In the genomic region with DNA sequence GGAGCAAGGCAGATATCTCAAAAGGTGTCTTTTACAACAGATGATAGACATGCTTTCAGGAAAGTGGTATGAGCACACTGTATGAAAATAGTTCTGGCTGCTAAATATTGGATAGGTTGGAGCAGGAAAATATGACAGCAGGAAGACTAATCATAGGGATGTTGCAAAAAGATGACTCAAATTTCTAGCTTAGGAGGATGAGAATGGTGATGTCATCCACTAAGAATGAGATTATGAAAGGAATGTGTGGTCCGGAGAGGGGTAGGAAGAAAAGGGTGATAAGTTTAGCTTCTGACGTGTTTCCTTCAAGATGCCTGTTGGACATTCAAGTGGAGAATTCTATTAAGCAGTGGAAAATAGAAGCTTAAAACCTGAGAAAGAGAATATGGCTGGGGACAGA, we compare ENCODE assay signal across 12 cellular contexts. TPM values are rescaled to one million over a fixed set of nuclear protein-coding genes. Genes with fewer than 3 reads are reported as not detected.
A peak's percentile ranks its signal among the peaks of the same experiment; 100 is the strongest.
DNase-seq lines count a peak whose midpoint lies in the region; ATAC-seq, FAIRE-seq and TF ChIP-seq lines count a peak whose summit lies in the region.
"Had no signal": no experiment of that assay in that cellular context is flagged by ENCODE, and none has a peak within 500 bp of the region (broad histone marks: within the 10 kb centered on the region; RNA-seq: fewer than 3 reads in every experiment).

No MANE protein-coding gene starts in this region.

- H3K27me3 ChIP-seq in breast epithelium (no peaks in the 10 kb centered on the region), adipocyte (replicated peaks; ENCODE audit: control insufficient read depth, insufficient read depth, low read length) (no peaks in the 10 kb centered on the region)
- H3K27me3 ChIP-seq: suprapubic skin had no signal

- H3K4me1 ChIP-seq in breast epithelium (no peaks in the 10 kb centered on the region), adipocyte (ENCODE audit: control insufficient read depth, insufficient read depth, low read length) (peaks cover 11% of the 10 kb centered on the region)
- H3K4me1 ChIP-seq: suprapubic skin had no signal

- no peak overlapping the region for H3K4me3 Mint-ChIP-seq in MCF 10A (ENCODE audit: unreplicated experiment)
- H3K4me3 Mint-ChIP-seq: activated naive CD8-positive, alpha-beta T cell treated with anti-CD3 and anti-CD28 coated beads, Interleukin-2, amount 10 ng/mL, durations not matched to agents 7 days and 5 days had no signal

- no peaks in the 10 kb centered on the region for H3K9me3 ChIP-seq in breast epithelium
- H3K9me3 ChIP-seq in adipocyte (ENCODE audit: control insufficient read depth, low read length), result no peaks in the 10 kb centered on the region
- H3K9me3 ChIP-seq: suprapubic skin had no signal

- peaks cover 13% of the 10 kb centered on the region for H3K4me1 Mint-ChIP-seq in MCF 10A (ENCODE audit: insufficient read depth, unreplicated experiment)
- H3K4me1 Mint-ChIP-seq: activated naive CD8-positive, alpha-beta T cell treated with anti-CD3 and anti-CD28 coated beads, Interleukin-2, amount 10 ng/mL, durations not matched to agents 7 days and 5 days had no signal

- CTCF ChIA-PET in MCF 10A (lab: Yijun Ruan, JAX), result interaction anchor here (0.6 to 2.1 kb wide), 3 partner anchors 29 to 85 kb away, joined by 4 to 7 read pairs (median 5); no protein-coding TSS in a partner anchor

- FAIRE-seq in urothelium cell line (lab: Jason Lieb, UNC), result no peak
- FAIRE-seq: A204.1 had no signal

- H3K36me3 ChIP-seq in breast epithelium (no peaks in the 10 kb centered on the region), adipocyte (ENCODE audit: control insufficient read depth, insufficient read depth, low read length, severe bottlenecking) (no peaks in the 10 kb centered on the region)
- H3K36me3 ChIP-seq: suprapubic skin had no signal

- BruUV-seq in MCF 10A (replicated peaks; lab: Mats Ljungman, UMichigan), result no TSS peak

- no peak for ATAC-seq in HG03342 (IDR thresholded peaks at IDR 0.05; ENCODE audit: unreplicated experiment)

- H3K4me3 ChIP-seq in breast epithelium (no peak overlapping the region), adipocyte (ENCODE audit: low read length) (no peak overlapping the region)
- H3K4me3 ChIP-seq: suprapubic skin had no signal

- DNase-seq in MCF 10A (ENCODE audit: unreplicated experiment), result peak; percentile 80
- no peak for DNase-seq in breast epithelium (ENCODE audit: low spot score in 2 of 2)
- peak; percentile 85 for DNase-seq in adipocyte (ENCODE audit: low read depth)
- peak; percentile 22 for DNase-seq in foreskin melanocyte
- peak; percentile 72 for DNase-seq in urothelium cell line (ENCODE audit: low spot score)
- no peak for DNase-seq in central memory CD4-positive, alpha-beta T cell
- no peak for DNase-seq in iPS-NIHi7 (ENCODE audit: extremely low spot score)
- DNase-seq: activated naive CD8-positive, alpha-beta T cell treated with anti-CD3 and anti-CD28 coated beads, Interleukin-2, amount 10 ng/mL, durations not matched to agents 7 days and 5 days had no signal

- peak overlapping the region; percentile 3 for H3K27ac Mint-ChIP-seq in MCF 10A (ENCODE audit: low read depth, unreplicated experiment)
- H3K27ac Mint-ChIP-seq: activated naive CD8-positive, alpha-beta T cell treated with anti-CD3 and anti-CD28 coated beads, Interleukin-2, amount 10 ng/mL, durations not matched to agents 7 days and 5 days had no signal

- TF ChIP-seq POLR2A in breast epithelium (IDR thresholded peaks at IDR 0.05), result no peak

- no peaks in the 10 kb centered on the region for H3K27me3 Mint-ChIP-seq in MCF 10A (ENCODE audit: insufficient read depth, unreplicated experiment)

- no peak for TF ChIP-seq CTCF in MCF 10A (IDR thresholded peaks at IDR 0.05; ENCODE audit: unreplicated experiment)
- TF ChIP-seq CTCF in breast epithelium (IDR thresholded peaks at IDR 0.05), result no peak

- no peak overlapping the region for H3K27ac ChIP-seq in breast epithelium
- H3K27ac ChIP-seq: parathyroid adenoma, suprapubic skin had no signal

- no peak overlapping the region for H3K9ac ChIP-seq in adipocyte (ENCODE audit: low read length)
- H3K9ac ChIP-seq: parathyroid adenoma had no signal

- POLR2A ChIA-PET in MCF 10A (lab: Yijun Ruan, JAX), result interaction anchor here (1.2 kb wide), 1 partner anchor 46 kb away, joined by 3 read pairs; no protein-coding TSS in a partner anchor

- intact Hi-C loops in MCF 10A (cut with micrococcal nuclease) (loop anchor here (1.0 kb wide), 1 partner anchor 49 kb away; no protein-coding TSS in a partner anchor), breast epithelium (cut with DNase I; ENCODE audit: low total_unique reads) (no loop called here)

- no peaks in the 10 kb centered on the region for H3K36me3 Mint-ChIP-seq in MCF 10A (ENCODE audit: insufficient read depth, unreplicated experiment)
- H3K36me3 Mint-ChIP-seq: activated naive CD8-positive, alpha-beta T cell treated with anti-CD3 and anti-CD28 coated beads, Interleukin-2, amount 10 ng/mL, durations not matched to agents 7 days and 5 days had no signal

- H3K9me3 Mint-ChIP-seq in MCF 10A (ENCODE audit: unreplicated experiment), result no peaks in the 10 kb centered on the region

RNA-seq across cellular contexts. Expression of a gene that starts 46.4 kb away (rescaled TPM):
- total RNA-seq in MCF 10A (2022) (155 and 158 TPM in 2 replicates), breast epithelium (10 to 100 TPM; 58.2 to 67.8 (median 61.0) TPM)

Comparison
In these comparisons a context has a peak if more than half of its experiments do, and no peak if none do; other contexts are left out.
1. DNase-seq: peak in MCF 10A (single experiment), adipocyte (single experiment), foreskin melanocyte (single experiment) and urothelium cell line (single experiment); none in breast epithelium (0 of 2), central memory CD4-positive, alpha-beta T cell (single experiment) and iPS-NIHi7 (single experiment).